Comparison of ENCODE assay signal across 8 cellular contexts in the genomic region with DNA sequence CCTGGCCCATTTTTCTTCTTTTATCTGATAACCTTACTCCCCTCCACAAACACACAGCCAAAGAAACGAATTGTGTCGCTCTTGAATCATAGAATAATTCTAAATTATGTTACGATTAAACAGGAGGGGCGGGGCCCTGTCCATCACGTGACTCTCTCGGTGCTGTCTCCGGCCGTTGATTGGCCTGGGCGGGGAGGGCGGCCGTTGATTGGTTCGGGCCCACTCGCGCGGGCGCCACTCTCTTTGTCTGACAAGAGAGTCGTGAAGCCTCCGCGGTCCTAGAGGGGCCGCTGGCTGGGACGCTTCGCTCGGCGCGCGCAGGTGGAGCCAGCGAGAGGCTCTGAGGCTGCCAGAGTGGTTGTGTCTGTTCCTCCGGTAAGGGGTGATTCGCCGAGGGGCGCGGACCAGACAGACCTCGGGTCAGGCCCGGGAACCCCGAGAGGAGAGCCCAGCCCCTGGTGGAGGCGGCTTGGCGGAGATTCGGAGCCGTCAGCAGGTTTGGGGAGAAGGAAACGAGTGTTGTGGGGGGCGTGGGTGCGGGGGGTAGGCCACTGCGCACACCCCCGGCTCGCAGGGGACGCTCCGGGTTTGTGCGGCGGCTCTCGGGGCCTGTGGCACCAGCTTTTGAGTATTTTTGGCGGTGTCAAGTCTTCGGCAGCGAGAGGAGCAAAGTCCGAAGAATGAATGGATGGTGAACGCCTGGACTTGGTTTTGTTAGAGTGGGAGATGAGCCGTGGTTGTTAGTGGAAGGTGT. TPM values are rescaled to one million over a fixed set of nuclear protein-coding genes. Genes with fewer than 3 reads are reported as not detected.
DNase-seq lines count a peak whose midpoint lies in the region; ATAC-seq and TF ChIP-seq lines count a peak whose summit lies in the region.

Gene ZNF789, plus strand, starts transcription at position 330 of the 754 bp plus-strand sequence. CDS start 3,567 bp downstream, outside the sequence.

- H3K27ac Mint-ChIP-seq in T-helper 1 cell treated with Interleukin-12 subunit alpha and Interleukin-12 subunit beta and Interleukin-4 antibody, amounts not matched to agents 30 μg/mL and 1 μg/mL, for 36 hours, result peak within 1 kb of the TSS; percentile 92

- H3K4me3 Mint-ChIP-seq in T-helper 1 cell treated with Interleukin-12 subunit alpha and Interleukin-12 subunit beta and Interleukin-4 antibody, amounts not matched to agents 30 μg/mL and 1 μg/mL, for 36 hours, result peak within 1 kb of the TSS; percentile 96

- ATAC-seq in HG02884 (IDR thresholded peaks at IDR 0.05; ENCODE audit: unreplicated experiment) (peak; percentile 94), left cardiac atrium (peak; percentile 99)

- peaks cover 13% of the 10 kb centered on the region for H3K36me3 Mint-ChIP-seq in T-helper 1 cell treated with Interleukin-12 subunit alpha and Interleukin-12 subunit beta and Interleukin-4 antibody, amounts not matched to agents 30 μg/mL and 1 μg/mL, for 36 hours (ENCODE audit: low read depth)

- no peak for TF ChIP-seq CTCF in GM13977 (IDR thresholded peaks at IDR 0.05; ENCODE audit: extremely low read depth, insufficient read depth, missing control alignments)

- H3K9me3 Mint-ChIP-seq in T-helper 1 cell treated with Interleukin-12 subunit alpha and Interleukin-12 subunit beta and Interleukin-4 antibody, amounts not matched to agents 30 μg/mL and 1 μg/mL, for 36 hours, result no peaks in the 10 kb centered on the region

- H3K4me1 Mint-ChIP-seq in T-helper 1 cell treated with Interleukin-12 subunit alpha and Interleukin-12 subunit beta and Interleukin-4 antibody, amounts not matched to agents 30 μg/mL and 1 μg/mL, for 36 hours (ENCODE audit: low read depth), result peaks cover 24% of the 10 kb centered on the region

- DNase-seq in GM13977 (ENCODE audit: low spot score), result peak; percentile 99
- DNase-seq in NCI-H1694 (lab: John Stamatoyannopoulos, UW), result peak; percentile 91
- DNase-seq in amniotic stem cell (lab: John Stamatoyannopoulos, UW), result peak; percentile 96
- peak; percentile 99 for DNase-seq in left cardiac atrium
- DNase-seq in posterior vena cava (ENCODE audit: low spot score), result peak; percentile 99
- peak; percentile 98 for DNase-seq in ureter (ENCODE audit: low spot score)

- in situ Hi-C loops in GM13977 (cut with MboI; ENCODE audit: low pct_unique_long_range_greater_than_20kb, low sequenced_read_pairs, unreplicated experiment), result no loop called here

- peaks cover 3% of the 10 kb centered on the region for H3K27me3 Mint-ChIP-seq in T-helper 1 cell treated with Interleukin-12 subunit alpha and Interleukin-12 subunit beta and Interleukin-4 antibody, amounts not matched to agents 30 μg/mL and 1 μg/mL, for 36 hours (ENCODE audit: low read depth)

- intact Hi-C loops in left cardiac atrium (cut with DNase I), result loop anchor here in 1 of 2 donors (2.0 kb wide), 1 partner anchor 26 kb away; no protein-coding TSS in a partner anchor
- intact Hi-C loops in posterior vena cava (cut with DNase I), result no loop called here

RNA-seq across cellular contexts. Expression of gene ZNF789, which starts in this region (rescaled TPM):
- total RNA-seq in left cardiac atrium, result 1 to 10 TPM; 2.9 to 3.2 TPM
- 1 to 10 TPM; 8.0 to 9.8 TPM for total RNA-seq in posterior vena cava
- total RNA-seq in ureter, result 20.6 TPM

Comparison
In these comparisons a context has a peak if more than half of its experiments do, and no peak if none do; other contexts are left out.
1. Peak in every context shown above with its lines: DNase-seq and ATAC-seq.